2 cellular contexts compared by ENCODE assay signal in genomic region chr17:27241346-27241946, GRCh38.
TF ChIP-seq lines count a peak whose summit lies in the region.

No MANE protein-coding gene starts in this region.

TF ChIP-seq in SK-N-SH treated with all-trans-retinoic acid at 6 μM for 48 hours, 23 proteins besides CTCF, POLR2A, EP300 and RAD21 (continued from another document):
- TF ChIP-seq ISL1 (CRISPR knock-in tag; IDR thresholded peaks at IDR 0.05) (no peak), RARB (CRISPR knock-in tag; IDR thresholded peaks at IDR 0.05) (no peak), TCF4 (CRISPR knock-in tag; IDR thresholded peaks at IDR 0.05; ENCODE audit: borderline replicate concordance) (no peak), ZNF565 (CRISPR knock-in tag; conservative IDR thresholded peaks at IDR 0.05; ENCODE audit: low read depth) (no peak), ARNTL (CRISPR knock-in tag; IDR thresholded peaks at IDR 0.05; ENCODE audit: borderline replicate concordance, low read depth) (no peak)
TF ChIP-seq in SK-N-SH treated with all-trans-retinoic acid at 6 μM for 48 hours: peak in this region for 0.

TF ChIP-seq in SK-N-SH, 30 proteins besides CTCF, POLR2A, EP300 and RAD21 (continued from another document):
- TF ChIP-seq FOXJ3 (CRISPR knock-in tag; IDR thresholded peaks at IDR 0.05) (no peak), SMC3 (IDR thresholded peaks at IDR 0.05; ENCODE audit: low read depth, low read length) (no peak)
TF ChIP-seq in SK-N-SH: peak in this region for 0.
